ENCODE assay signal across 18 cellular contexts in the genomic region with DNA sequence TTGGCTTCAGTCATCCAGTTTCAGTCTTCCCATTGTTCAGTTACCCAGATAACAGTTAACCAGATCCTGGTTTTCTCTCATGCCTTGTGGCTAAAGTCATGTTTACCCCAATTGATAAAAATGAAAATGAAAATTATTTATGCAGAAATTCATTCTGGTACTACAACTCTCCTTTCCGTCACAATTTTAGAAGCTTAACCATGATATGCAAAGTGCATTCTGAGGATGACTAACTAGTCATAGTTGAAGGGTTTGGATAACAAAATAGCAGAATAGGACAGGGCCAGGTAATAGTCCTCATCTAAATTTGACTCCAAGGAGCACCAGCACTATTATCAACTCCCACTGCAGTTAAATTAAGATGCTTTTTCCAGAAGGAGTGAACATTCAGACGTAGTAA.
DNase-seq lines count a peak whose midpoint lies in the region; ATAC-seq and TF ChIP-seq lines count a peak whose summit lies in the region.
"Had no signal": no experiment of that assay in that cellular context is flagged by ENCODE, and none has a peak within 500 bp of the region (broad histone marks: within the 10 kb centered on the region; RNA-seq: fewer than 3 reads in every experiment).

No MANE protein-coding gene starts in this region.

- DNase-seq in fibroblast of the aortic adventitia (ENCODE audit: low read depth) (peak; percentile 68), NK-92 (lab: John Stamatoyannopoulos, UW; ENCODE audit: unreplicated experiment) (no peak), GM19238 (ENCODE audit: insufficient read length, low spot score) (no peak), HuH-7 (ENCODE audit: low spot score) (no peak)
- DNase-seq: activated CD4-positive, CD25-positive, alpha-beta regulatory T cell; activated T-cell treated with anti-CD3 and anti-CD28 coated beads, Interleukin-2, amount 50 U/mL, for 24 hours; anterior cingulate cortex; dorsolateral prefrontal cortex; gastrocnemius medialis; GDM1; naive thymus-derived CD4-positive, alpha-beta T cell; NCI-H1417 treated with DMSO at 0.1 percent for 48 hours; right lobe of liver had no signal

- no peak overlapping the region for H3K4me3 ChIP-seq in fibroblast of the aortic adventitia (ENCODE audit: low read depth, low read length)
- H3K4me3 ChIP-seq: dorsolateral prefrontal cortex, gastrocnemius medialis, right lobe of liver, SK-N-MC had no signal

- peak; percentile 94 for ATAC-seq in GM18909 (IDR thresholded peaks at IDR 0.05; ENCODE audit: poor library complexity, unreplicated experiment)
- peak; percentile 83 for ATAC-seq in GM21576 (IDR thresholded peaks at IDR 0.05; ENCODE audit: unreplicated experiment)
- ATAC-seq in HG03066 (IDR thresholded peaks at IDR 0.05; ENCODE audit: low read depth, unreplicated experiment) = peak; percentile 99
- ATAC-seq in HG03469 (IDR thresholded peaks at IDR 0.05; ENCODE audit: unreplicated experiment) = no peak
- ATAC-seq: gastrocnemius medialis; naive thymus-derived CD4-positive, alpha-beta T cell had no signal

- TF ChIP-seq CTCF in fibroblast of the aortic adventitia (IDR thresholded peaks at IDR 0.05; ENCODE audit: insufficient read depth, low read length) = no peak
